Comparison of ENCODE assay signal across 8 cellular contexts in genomic region chr16:31179153-31179746, GRCh38. TPM values are rescaled to one million over a fixed set of nuclear protein-coding genes. Genes with fewer than 3 reads are reported as not detected.
DNase-seq lines count a peak whose midpoint lies in the region; ATAC-seq and TF ChIP-seq lines count a peak whose summit lies in the region.

No MANE protein-coding gene starts in this region.

- H3K27ac ChIP-seq in KMS-11 (peak overlapping the region; percentile 95), dorsolateral prefrontal cortex (peak overlapping the region; percentile 78 to 100 (median 98))

- H3K27me3 ChIP-seq in KMS-11 (ENCODE audit: insufficient read depth, low read depth), result no peaks in the 10 kb centered on the region
- H3K27me3 ChIP-seq in dorsolateral prefrontal cortex, result no peaks in the 10 kb centered on the region

- H3K4me3 ChIP-seq in KMS-11 (IDR thresholded peaks at IDR 0.05; ENCODE audit: insufficient read depth, low read depth, low read length) (no peak overlapping the region), dorsolateral prefrontal cortex (peak overlapping the region; percentile 67 to 100 (median 89))

- H3K4me1 ChIP-seq in KMS-11 (ENCODE audit: low read depth, poor library complexity, severe bottlenecking), result peaks cover 59% of the 10 kb centered on the region

- H3K4me3 Mint-ChIP-seq in T-helper 2 cell treated with Interferon-gamma antibody and Interleukin-4, amounts not matched to agents 5 μg/mL and 100 μg/mL, for 36 hours, result peak overlapping the region; percentile 96
- H3K4me3 Mint-ChIP-seq in naive thymus-derived CD8-positive, alpha-beta T cell, result peak overlapping the region; percentile 92 to 98 (median 95)

- H3K36me3 ChIP-seq in KMS-11 (ENCODE audit: insufficient read depth), result peaks cover 26% of the 10 kb centered on the region; the same call in 1 of the 2 replicates

- intact Hi-C loops in dorsolateral prefrontal cortex (cut with DNase I), result no loop called here

- peaks cover 35% of the 10 kb centered on the region for H4K20me1 ChIP-seq in KMS-11 (ENCODE audit: insufficient read depth)

- H3K9ac ChIP-seq in KMS-11, result peak overlapping the region; percentile 99; the same call in 1 of the 2 replicates

- POLR2A ChIA-PET in naive thymus-derived CD8-positive, alpha-beta T cell (lab: Charles Lee), result interaction anchor here (0.6 to 6.6 kb wide), 42 partner anchors 11 to 1038 kb away, joined by 3 to 240 read pairs (median 6); partner anchors contain the start of genes ARMC5, BCKDK, ITGAX and KAT8

- TF ChIP-seq CTCF in KMS-11 (conservative IDR thresholded peaks at IDR 0.05; ENCODE audit: low read depth, low read length) (no peak), dorsolateral prefrontal cortex (IDR thresholded peaks at IDR 0.05 in 54 of 56, conservative IDR thresholded peaks at IDR 0.05 in 2 of 56; ENCODE audit: low read depth in 1 of 56, partially characterized antibody in 56 of 56) (peak in 1 of 56 donors; percentile 8)

- DNase-seq in T-helper 2 cell treated with Interferon-gamma antibody and Interleukin-4, amounts not matched to agents 5 μg/mL and 100 μg/mL, for 36 hours (ENCODE audit: low spot score), result no peak
- DNase-seq in T-helper 2 cell (no peak), dorsolateral prefrontal cortex (no peak), HK-2 (ENCODE audit: unreplicated experiment) (no peak), dedifferentiated amniotic fluid mesenchymal stem cell (ENCODE audit: extremely low spot score) (no peak)
- peak in 1 of 10 donors; percentile 32 for DNase-seq in naive thymus-derived CD8-positive, alpha-beta T cell

- peak overlapping the region; percentile 72 for H3K4me2 ChIP-seq in KMS-11

- H3K27me3 Mint-ChIP-seq in T-helper 2 cell treated with Interferon-gamma antibody and Interleukin-4, amounts not matched to agents 5 μg/mL and 100 μg/mL, for 36 hours (ENCODE audit: low read depth), result peaks cover 2% of the 10 kb centered on the region
- H3K27me3 Mint-ChIP-seq in naive thymus-derived CD8-positive, alpha-beta T cell, result peaks cover 0 to 3% (median 0%) of the 10 kb centered on the region in 5 donors

- H3K27ac Mint-ChIP-seq in T-helper 2 cell treated with Interferon-gamma antibody and Interleukin-4, amounts not matched to agents 5 μg/mL and 100 μg/mL, for 36 hours, result peak overlapping the region; percentile 98
- H3K27ac Mint-ChIP-seq in naive thymus-derived CD8-positive, alpha-beta T cell, result peak overlapping the region; percentile 92 to 100 (median 98)

- ATAC-seq in naive thymus-derived CD8-positive, alpha-beta T cell, result no peak
- ATAC-seq in HG03442 (IDR thresholded peaks at IDR 0.05; ENCODE audit: unreplicated experiment), result no peak

- peaks cover 42% of the 10 kb centered on the region for H3K4me1 Mint-ChIP-seq in T-helper 2 cell treated with Interferon-gamma antibody and Interleukin-4, amounts not matched to agents 5 μg/mL and 100 μg/mL, for 36 hours (ENCODE audit: low read depth)
- H3K4me1 Mint-ChIP-seq in naive thymus-derived CD8-positive, alpha-beta T cell, result peaks cover 40 to 64% (median 54%) of the 10 kb centered on the region in 4 donors

- no peaks in the 10 kb centered on the region for H3K9me3 Mint-ChIP-seq in T-helper 2 cell treated with Interferon-gamma antibody and Interleukin-4, amounts not matched to agents 5 μg/mL and 100 μg/mL, for 36 hours
- H3K9me3 Mint-ChIP-seq in naive thymus-derived CD8-positive, alpha-beta T cell, result no peaks in the 10 kb centered on the region

- H2AFZ ChIP-seq in KMS-11 (ENCODE audit: low read depth), result peak overlapping the region; percentile 64

- peaks cover 41% of the 10 kb centered on the region for H3K36me3 Mint-ChIP-seq in T-helper 2 cell treated with Interferon-gamma antibody and Interleukin-4, amounts not matched to agents 5 μg/mL and 100 μg/mL, for 36 hours (ENCODE audit: low read depth)
- peaks cover 7 to 36% (median 29%) of the 10 kb centered on the region in 3 donors for H3K36me3 Mint-ChIP-seq in naive thymus-derived CD8-positive, alpha-beta T cell

- H3K79me2 ChIP-seq in KMS-11 (ENCODE audit: insufficient read depth, low read depth), result peaks cover 43% of the 10 kb centered on the region

RNA-seq across cellular contexts. Expression of gene FUS, which starts 0.7 kb away (rescaled TPM):
- 100 to 1,000 TPM; 158 to 315 (median 238) TPM for total RNA-seq in dorsolateral prefrontal cortex
- 100 to 1,000 TPM; 607 to 637 TPM for total RNA-seq in naive thymus-derived CD8-positive, alpha-beta T cell
- polyA plus RNA-seq in naive thymus-derived CD8-positive, alpha-beta T cell, result 100 to 1,000 TPM; 118 to 163 (median 149) TPM

RNA-seq across cellular contexts. Expression of gene PYCARD, which starts 23.3 kb away (rescaled TPM):
- 10 to 100 TPM in 6 of 120 experiments, 1 to 10 TPM in 114; 1.0 to 16.3 (median 4.4) TPM for total RNA-seq in dorsolateral prefrontal cortex
- total RNA-seq in naive thymus-derived CD8-positive, alpha-beta T cell, result 10 to 100 TPM; 22.0 to 22.2 TPM
- 10 to 100 TPM; 39.3 to 65.2 (median 39.7) TPM for polyA plus RNA-seq in naive thymus-derived CD8-positive, alpha-beta T cell

RNA-seq across cellular contexts. Expression of gene PRSS36, which starts 29.4 kb away (rescaled TPM):
- total RNA-seq in dorsolateral prefrontal cortex, result 1 to 10 TPM in 105 of 120 experiments, under 1 TPM in 15; 0.39 to 6.2 (median 2.1) TPM
- under 1 TPM; 0.63 to 0.83 TPM for total RNA-seq in naive thymus-derived CD8-positive, alpha-beta T cell
- polyA plus RNA-seq in naive thymus-derived CD8-positive, alpha-beta T cell, result 1 to 10 TPM in 2 of 3 donors, under 1 TPM in 1; 0.79 to 3.5 (median 1.4) TPM

RNA-seq across cellular contexts. Expression of gene TRIM72, which starts 34.7 kb away (rescaled TPM):
- 1 to 10 TPM in 23 of 120 experiments, under 1 TPM in 97; 0.10 to 1.9 (median 0.66) TPM for total RNA-seq in dorsolateral prefrontal cortex
- total RNA-seq in naive thymus-derived CD8-positive, alpha-beta T cell, result not detected
- polyA plus RNA-seq in naive thymus-derived CD8-positive, alpha-beta T cell, result not detected

RNA-seq across cellular contexts. Expression of gene PYDC1, which starts 37.7 kb away (rescaled TPM):
- 10 to 100 TPM in 19 of 120 experiments, 1 to 10 TPM in 96, under 1 TPM in 1, not detected in 4; 0.74 to 19.8 (median 5.1) TPM for total RNA-seq in dorsolateral prefrontal cortex
- total RNA-seq in naive thymus-derived CD8-positive, alpha-beta T cell, result not detected
- not detected for polyA plus RNA-seq in naive thymus-derived CD8-positive, alpha-beta T cell
